ENCODE assay signal across 28 cellular contexts in genomic region chr5:14261856-14262611, GRCh38.
DNase-seq lines count a peak whose midpoint lies in the region; ATAC-seq and TF ChIP-seq lines count a peak whose summit lies in the region.
"Had no signal": no experiment of that assay in that cellular context is flagged by ENCODE, and none has a peak within 500 bp of the region (broad histone marks: within the 10 kb centered on the region; RNA-seq: fewer than 3 reads in every experiment).

No MANE protein-coding gene starts in this region.

- intact Hi-C loops in MCF 10A (cut with micrococcal nuclease) (no loop called here), breast epithelium (cut with DNase I; ENCODE audit: low total_unique reads) (no loop called here)

- H3K27ac ChIP-seq in breast epithelium (no peak overlapping the region), fibroblast of lung (ENCODE audit: insufficient read depth, low read length) (peak overlapping the region; percentile 82)
- H3K27ac ChIP-seq: C4-2B, left lung, ovary, SJSA1, uterus had no signal

- H3K27me3 ChIP-seq in breast epithelium (no peaks in the 10 kb centered on the region), fibroblast of lung (ENCODE audit: control insufficient read depth, insufficient read depth, low read length) (no peaks in the 10 kb centered on the region)
- H3K27me3 ChIP-seq: left lung, ovary, SJSA1, uterus had no signal

- H3K36me3 Mint-ChIP-seq in MCF 10A (ENCODE audit: insufficient read depth, unreplicated experiment): no peaks in the 10 kb centered on the region
- peaks cover 2% of the 10 kb centered on the region for H3K36me3 Mint-ChIP-seq in stimulated activated memory B cell treated with anti-CD40 and anti-IgM and Interleukin-4, amounts not matched to agents 10 μg/mL and 1 μg/mL and 100 μg/mL, for 72 hours
- H3K36me3 Mint-ChIP-seq: immature natural killer cell had no signal

- H3K36me3 ChIP-seq in breast epithelium (no peaks in the 10 kb centered on the region), fibroblast of lung (ENCODE audit: control insufficient read depth, insufficient read depth, low read length) (peaks cover 1% of the 10 kb centered on the region)
- H3K36me3 ChIP-seq: left lung, ovary, SJSA1, uterus had no signal

- H3K79me2 ChIP-seq in fibroblast of lung (ENCODE audit: control insufficient read depth, insufficient read depth, low read length): peaks cover 90% of the 10 kb centered on the region

- H3K9ac ChIP-seq in fibroblast of lung (ENCODE audit: insufficient read depth, low read length): no peak overlapping the region

- POLR2A ChIA-PET in MCF 10A (lab: Yijun Ruan, JAX): interaction anchor here (0.7 to 1.0 kb wide), 3 partner anchors 16 to 72 kb away, joined by 3 to 4 read pairs (median 3); no protein-coding TSS in a partner anchor

- TF ChIP-seq CTCF in MCF 10A (IDR thresholded peaks at IDR 0.05; ENCODE audit: unreplicated experiment): no peak
- TF ChIP-seq CTCF in breast epithelium (IDR thresholded peaks at IDR 0.05): no peak
- TF ChIP-seq CTCF in fibroblast of lung (conservative IDR thresholded peaks at IDR 0.05 in 1 of 2, IDR thresholded peaks at IDR 0.05 in 1 of 2; ENCODE audit: low read depth in 1 of 2, low read length in 2 of 2): no peak

- ATAC-seq in stimulated activated memory B cell treated with anti-CD40 and anti-IgM and Interleukin-4, amounts not matched to agents 10 μg/mL and 1 μg/mL and 100 μg/mL, for 72 hours: no peak
- ATAC-seq in HG02870 (IDR thresholded peaks at IDR 0.05; ENCODE audit: unreplicated experiment): no peak
- ATAC-seq: A549; activated CD8-positive, alpha-beta T cell treated with anti-CD3 and anti-CD28 coated beads for 36 hours; left lung had no signal

- no peaks in the 10 kb centered on the region for H3K9me3 Mint-ChIP-seq in MCF 10A (ENCODE audit: unreplicated experiment)
- H3K9me3 Mint-ChIP-seq in stimulated activated memory B cell treated with anti-CD40 and anti-IgM and Interleukin-4, amounts not matched to agents 10 μg/mL and 1 μg/mL and 100 μg/mL, for 72 hours: no peaks in the 10 kb centered on the region
- H3K9me3 Mint-ChIP-seq: activated CD8-positive, alpha-beta T cell treated with anti-CD3 and anti-CD28 coated beads for 36 hours; immature natural killer cell had no signal

- H3K4me3 Mint-ChIP-seq in MCF 10A (ENCODE audit: unreplicated experiment): no peak overlapping the region
- H3K4me3 Mint-ChIP-seq in stimulated activated memory B cell treated with anti-CD40 and anti-IgM and Interleukin-4, amounts not matched to agents 10 μg/mL and 1 μg/mL and 100 μg/mL, for 72 hours: no peak overlapping the region
- H3K4me3 Mint-ChIP-seq: activated CD8-positive, alpha-beta T cell treated with anti-CD3 and anti-CD28 coated beads for 36 hours had no signal

- peaks cover under 1 to 2% of the 10 kb centered on the region in 2 donors for H3K4me1 ChIP-seq in breast epithelium
- peaks cover 40% of the 10 kb centered on the region for H3K4me1 ChIP-seq in fibroblast of lung (ENCODE audit: control insufficient read depth, extremely low read depth, insufficient read depth, low read length)

- peaks cover 30% of the 10 kb centered on the region for H3K4me1 Mint-ChIP-seq in MCF 10A (ENCODE audit: insufficient read depth, unreplicated experiment)
- peaks cover 61% of the 10 kb centered on the region for H3K4me1 Mint-ChIP-seq in stimulated activated memory B cell treated with anti-CD40 and anti-IgM and Interleukin-4, amounts not matched to agents 10 μg/mL and 1 μg/mL and 100 μg/mL, for 72 hours

- H3K4me3 ChIP-seq in breast epithelium (no peak overlapping the region), fibroblast of lung (replicated peaks in 1 of 4; ENCODE audit: control extremely low read depth in 1 of 4, insufficient read depth in 1 of 4, low read depth in 3 of 4, low read length in 4 of 4) (no peak overlapping the region)
- H3K4me3 ChIP-seq: A549, left lung, ovary, SJSA1, uterus had no signal

- BruUV-seq in MCF 10A (replicated peaks; lab: Mats Ljungman, UMichigan): no TSS peak

- H4K20me1 ChIP-seq in fibroblast of lung (ENCODE audit: control insufficient read depth, extremely low read depth, insufficient read depth, low read length): no peaks in the 10 kb centered on the region

- no peak overlapping the region for H3K4me2 ChIP-seq in fibroblast of lung (ENCODE audit: extremely low read depth, insufficient read depth, low read length)

- no peak for DNase-seq in MCF 10A (ENCODE audit: unreplicated experiment)
- no peak for DNase-seq in breast epithelium (ENCODE audit: low spot score in 2 of 2)
- DNase-seq in RPMI8226: peak; percentile 41
- DNase-seq in fibroblast of lung (ENCODE audit: low read depth in 2 of 2): no peak
- DNase-seq in NCI-H446 treated with DMSO at 0.1 percent for 48 hours (lab: John Stamatoyannopoulos, UW): no peak
- no peak for DNase-seq in stimulated activated CD4-positive, alpha-beta T cell treated with anti-CD3 and anti-CD28 coated beads, Interleukin-15, amount 100 ng/mL, for 24 hours
- DNase-seq: activated CD4-positive, alpha-beta T cell treated with anti-CD3 and anti-CD28 coated beads for 1 hour; activated CD8-positive, alpha-beta T cell treated with anti-CD3 and anti-CD28 coated beads for 36 hours; activated effector memory CD4-positive, alpha-beta T cell treated with Interleukin-2 at 50 U/mL for 16 hours; effector CD4-positive, alpha-beta T cell; EL; erythroblast; foreskin fibroblast; left lung; NCI-H1092; NCI-H187 treated with DMSO at 0.1 percent for 48 hours; NCI-H446; ovary; stimulated activated CD4-positive, alpha-beta T cell treated with anti-CD3 and anti-CD28 coated beads, Interleukin-4, amount 100 ng/mL, for 1 hour; stimulated activated naive CD4-positive, alpha-beta T cell; T-helper 1 cell; uterus had no signal

- no peak overlapping the region for H2AFZ ChIP-seq in fibroblast of lung (ENCODE audit: low read length)

- CTCF ChIA-PET in MCF 10A (lab: Yijun Ruan, JAX): interaction anchor here (0.6 kb wide), 1 partner anchor 56 kb away, joined by 3 read pairs; no protein-coding TSS in a partner anchor

- peak overlapping the region; percentile 57 for H3K27ac Mint-ChIP-seq in MCF 10A (ENCODE audit: low read depth, unreplicated experiment)
- peak overlapping the region; percentile 5 for H3K27ac Mint-ChIP-seq in stimulated activated memory B cell treated with anti-CD40 and anti-IgM and Interleukin-4, amounts not matched to agents 10 μg/mL and 1 μg/mL and 100 μg/mL, for 72 hours
- H3K27ac Mint-ChIP-seq: activated CD8-positive, alpha-beta T cell treated with anti-CD3 and anti-CD28 coated beads for 36 hours had no signal

- no peaks in the 10 kb centered on the region for H3K27me3 Mint-ChIP-seq in MCF 10A (ENCODE audit: insufficient read depth, unreplicated experiment)
- no peaks in the 10 kb centered on the region for H3K27me3 Mint-ChIP-seq in stimulated activated memory B cell treated with anti-CD40 and anti-IgM and Interleukin-4, amounts not matched to agents 10 μg/mL and 1 μg/mL and 100 μg/mL, for 72 hours

- H3K9me3 ChIP-seq in breast epithelium (no peaks in the 10 kb centered on the region), fibroblast of lung (ENCODE audit: control insufficient read depth, insufficient read depth, low read depth, low read length) (no peaks in the 10 kb centered on the region)
- H3K9me3 ChIP-seq: left lung, ovary, SJSA1, uterus had no signal

- TF ChIP-seq POLR2A in breast epithelium (IDR thresholded peaks at IDR 0.05): no peak
